ENCODE assay signal across 1 cellular context in the genomic region with DNA sequence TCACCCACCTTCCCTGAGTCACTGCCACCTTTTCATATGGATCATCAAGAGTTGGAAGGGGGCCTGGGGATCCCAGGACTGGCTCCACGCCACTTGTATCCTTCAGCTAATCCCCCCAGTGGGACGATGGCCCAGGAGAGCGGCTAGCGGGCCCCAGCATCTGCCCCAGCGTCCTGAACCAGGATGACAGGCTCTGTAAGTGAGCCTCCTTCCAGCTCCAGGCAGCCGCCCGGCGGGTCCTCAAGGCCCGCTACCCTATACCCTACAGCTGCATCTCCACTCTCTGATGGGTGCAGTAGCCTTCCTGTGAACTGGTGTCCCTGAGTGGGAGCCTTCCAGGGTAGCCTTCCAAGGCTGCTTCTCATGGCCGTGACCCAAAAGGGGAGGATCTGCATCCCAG.
TF ChIP-seq lines count a peak whose summit lies in the region.

No MANE protein-coding gene starts in this region.

TF ChIP-seq in GM23338, 12 proteins besides CTCF, POLR2A, EP300 and RAD21 (continued from another document):
- TF ChIP-seq, protein P1, sequence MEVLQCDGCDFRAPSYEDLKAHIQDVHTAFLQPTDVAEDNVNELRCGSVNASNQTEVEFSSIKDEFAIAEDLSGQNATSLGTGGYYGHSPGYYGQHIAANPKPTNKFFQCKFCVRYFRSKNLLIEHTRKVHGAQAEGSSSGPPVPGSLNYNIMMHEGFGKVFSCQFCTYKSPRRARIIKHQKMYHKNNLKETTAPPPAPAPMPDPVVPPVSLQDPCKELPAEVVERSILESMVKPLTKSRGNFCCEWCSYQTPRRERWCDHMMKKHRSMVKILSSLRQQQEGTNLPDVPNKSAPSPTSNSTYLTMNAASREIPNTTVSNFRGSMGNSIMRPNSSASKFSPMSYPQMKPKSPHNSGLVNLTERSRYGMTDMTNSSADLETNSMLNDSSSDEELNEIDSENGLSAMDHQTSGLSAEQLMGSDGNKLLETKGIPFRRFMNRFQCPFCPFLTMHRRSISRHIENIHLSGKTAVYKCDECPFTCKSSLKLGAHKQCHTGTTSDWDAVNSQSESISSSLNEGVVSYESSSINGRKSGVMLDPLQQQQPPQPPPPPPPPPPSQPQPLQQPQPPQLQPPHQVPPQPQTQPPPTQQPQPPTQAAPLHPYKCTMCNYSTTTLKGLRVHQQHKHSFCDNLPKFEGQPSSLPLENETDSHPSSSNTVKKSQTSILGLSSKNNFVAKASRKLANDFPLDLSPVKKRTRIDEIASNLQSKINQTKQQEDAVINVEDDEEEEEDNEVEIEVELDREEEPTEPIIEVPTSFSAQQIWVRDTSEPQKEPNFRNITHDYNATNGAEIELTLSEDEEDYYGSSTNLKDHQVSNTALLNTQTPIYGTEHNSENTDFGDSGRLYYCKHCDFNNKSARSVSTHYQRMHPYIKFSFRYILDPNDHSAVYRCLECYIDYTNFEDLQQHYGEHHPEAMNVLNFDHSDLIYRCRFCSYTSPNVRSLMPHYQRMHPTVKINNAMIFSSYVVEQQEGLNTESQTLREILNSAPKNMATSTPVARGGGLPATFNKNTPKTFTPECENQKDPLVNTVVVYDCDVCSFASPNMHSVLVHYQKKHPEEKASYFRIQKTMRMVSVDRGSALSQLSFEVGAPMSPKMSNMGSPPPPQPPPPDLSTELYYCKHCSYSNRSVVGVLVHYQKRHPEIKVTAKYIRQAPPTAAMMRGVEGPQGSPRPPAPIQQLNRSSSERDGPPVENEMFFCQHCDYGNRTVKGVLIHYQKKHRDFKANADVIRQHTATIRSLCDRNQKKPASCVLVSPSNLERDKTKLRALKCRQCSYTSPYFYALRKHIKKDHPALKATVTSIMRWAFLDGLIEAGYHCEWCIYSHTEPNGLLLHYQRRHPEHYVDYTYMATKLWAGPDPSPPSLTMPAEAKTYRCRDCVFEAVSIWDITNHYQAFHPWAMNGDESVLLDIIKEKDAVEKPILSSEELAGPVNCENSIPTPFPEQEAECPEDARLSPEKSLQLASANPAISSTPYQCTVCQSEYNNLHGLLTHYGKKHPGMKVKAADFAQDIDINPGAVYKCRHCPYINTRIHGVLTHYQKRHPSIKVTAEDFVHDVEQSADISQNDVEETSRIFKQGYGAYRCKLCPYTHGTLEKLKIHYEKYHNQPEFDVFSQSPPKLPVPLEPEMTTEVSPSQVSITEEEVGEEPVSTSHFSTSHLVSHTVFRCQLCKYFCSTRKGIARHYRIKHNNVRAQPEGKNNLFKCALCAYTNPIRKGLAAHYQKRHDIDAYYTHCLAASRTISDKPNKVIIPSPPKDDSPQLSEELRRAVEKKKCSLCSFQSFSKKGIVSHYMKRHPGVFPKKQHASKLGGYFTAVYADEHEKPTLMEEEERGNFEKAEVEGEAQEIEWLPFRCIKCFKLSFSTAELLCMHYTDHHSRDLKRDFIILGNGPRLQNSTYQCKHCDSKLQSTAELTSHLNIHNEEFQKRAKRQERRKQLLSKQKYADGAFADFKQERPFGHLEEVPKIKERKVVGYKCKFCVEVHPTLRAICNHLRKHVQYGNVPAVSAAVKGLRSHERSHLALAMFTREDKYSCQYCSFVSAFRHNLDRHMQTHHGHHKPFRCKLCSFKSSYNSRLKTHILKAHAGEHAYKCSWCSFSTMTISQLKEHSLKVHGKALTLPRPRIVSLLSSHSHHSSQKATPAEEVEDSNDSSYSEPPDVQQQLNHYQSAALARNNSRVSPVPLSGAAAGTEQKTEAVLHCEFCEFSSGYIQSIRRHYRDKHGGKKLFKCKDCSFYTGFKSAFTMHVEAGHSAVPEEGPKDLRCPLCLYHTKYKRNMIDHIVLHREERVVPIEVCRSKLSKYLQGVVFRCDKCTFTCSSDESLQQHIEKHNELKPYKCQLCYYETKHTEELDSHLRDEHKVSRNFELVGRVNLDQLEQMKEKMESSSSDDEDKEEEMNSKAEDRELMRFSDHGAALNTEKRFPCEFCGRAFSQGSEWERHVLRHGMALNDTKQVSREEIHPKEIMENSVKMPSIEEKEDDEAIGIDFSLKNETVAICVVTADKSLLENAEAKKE (CRISPR knock-in tag; IDR thresholded peaks at IDR 0.05) = no peak
- TF ChIP-seq ZNF114 (CRISPR knock-in tag; IDR thresholded peaks at IDR 0.05) = no peak
- TF ChIP-seq, protein P2, sequence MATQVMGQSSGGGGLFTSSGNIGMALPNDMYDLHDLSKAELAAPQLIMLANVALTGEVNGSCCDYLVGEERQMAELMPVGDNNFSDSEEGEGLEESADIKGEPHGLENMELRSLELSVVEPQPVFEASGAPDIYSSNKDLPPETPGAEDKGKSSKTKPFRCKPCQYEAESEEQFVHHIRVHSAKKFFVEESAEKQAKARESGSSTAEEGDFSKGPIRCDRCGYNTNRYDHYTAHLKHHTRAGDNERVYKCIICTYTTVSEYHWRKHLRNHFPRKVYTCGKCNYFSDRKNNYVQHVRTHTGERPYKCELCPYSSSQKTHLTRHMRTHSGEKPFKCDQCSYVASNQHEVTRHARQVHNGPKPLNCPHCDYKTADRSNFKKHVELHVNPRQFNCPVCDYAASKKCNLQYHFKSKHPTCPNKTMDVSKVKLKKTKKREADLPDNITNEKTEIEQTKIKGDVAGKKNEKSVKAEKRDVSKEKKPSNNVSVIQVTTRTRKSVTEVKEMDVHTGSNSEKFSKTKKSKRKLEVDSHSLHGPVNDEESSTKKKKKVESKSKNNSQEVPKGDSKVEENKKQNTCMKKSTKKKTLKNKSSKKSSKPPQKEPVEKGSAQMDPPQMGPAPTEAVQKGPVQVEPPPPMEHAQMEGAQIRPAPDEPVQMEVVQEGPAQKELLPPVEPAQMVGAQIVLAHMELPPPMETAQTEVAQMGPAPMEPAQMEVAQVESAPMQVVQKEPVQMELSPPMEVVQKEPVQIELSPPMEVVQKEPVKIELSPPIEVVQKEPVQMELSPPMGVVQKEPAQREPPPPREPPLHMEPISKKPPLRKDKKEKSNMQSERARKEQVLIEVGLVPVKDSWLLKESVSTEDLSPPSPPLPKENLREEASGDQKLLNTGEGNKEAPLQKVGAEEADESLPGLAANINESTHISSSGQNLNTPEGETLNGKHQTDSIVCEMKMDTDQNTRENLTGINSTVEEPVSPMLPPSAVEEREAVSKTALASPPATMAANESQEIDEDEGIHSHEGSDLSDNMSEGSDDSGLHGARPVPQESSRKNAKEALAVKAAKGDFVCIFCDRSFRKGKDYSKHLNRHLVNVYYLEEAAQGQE (IDR thresholded peaks at IDR 0.05; ENCODE audit: unreplicated experiment) = no peak
- TF ChIP-seq, protein P3, sequence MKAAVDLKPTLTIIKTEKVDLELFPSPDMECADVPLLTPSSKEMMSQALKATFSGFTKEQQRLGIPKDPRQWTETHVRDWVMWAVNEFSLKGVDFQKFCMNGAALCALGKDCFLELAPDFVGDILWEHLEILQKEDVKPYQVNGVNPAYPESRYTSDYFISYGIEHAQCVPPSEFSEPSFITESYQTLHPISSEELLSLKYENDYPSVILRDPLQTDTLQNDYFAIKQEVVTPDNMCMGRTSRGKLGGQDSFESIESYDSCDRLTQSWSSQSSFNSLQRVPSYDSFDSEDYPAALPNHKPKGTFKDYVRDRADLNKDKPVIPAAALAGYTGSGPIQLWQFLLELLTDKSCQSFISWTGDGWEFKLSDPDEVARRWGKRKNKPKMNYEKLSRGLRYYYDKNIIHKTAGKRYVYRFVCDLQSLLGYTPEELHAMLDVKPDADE (IDR thresholded peaks at IDR 0.05) = no peak
TF ChIP-seq in GM23338: peak in this region for 0.
